In genomic region chr15:93452537-93453211, GRCh38 we compare ENCODE assay signal across 21 cellular contexts.
"Had no signal": no experiment of that assay in that cellular context is flagged by ENCODE, and none has a peak within 500 bp of the region (broad histone marks: within the 10 kb centered on the region; RNA-seq: fewer than 3 reads in every experiment).

No MANE protein-coding gene starts in this region.

- DNase-seq: activated CD4-positive, alpha-beta T cell treated with anti-CD3 and anti-CD28 coated beads, Interleukin-2, amount 10 ng/mL, durations not matched to agents 24 days and 14 days; activated CD4-positive, CD25-positive, alpha-beta regulatory T cell; activated CD8-positive, alpha-beta T cell treated with anti-CD3 and anti-CD28 coated beads for 36 hours; activated naive CD4-positive, alpha-beta T cell treated with anti-CD3 and anti-CD28 coated beads for 36 hours; activated naive CD8-positive, alpha-beta T cell treated with anti-CD3 and anti-CD28 coated beads, Interleukin-2, amount 50 U/mL, for 24 hours; activated T-cell treated with anti-CD3 and anti-CD28 coated beads, Interleukin-2, amount 50 U/mL, for 4 hours; aorta; brain microvascular endothelial cell; colonic mucosa; erythroblast; hippocampal formation; left colon; nephron progenitor cell; occipital lobe; small intestine; stimulated activated CD4-positive, alpha-beta T cell treated with anti-CD3 and anti-CD28 coated beads, Interleukin-15, amount 100 ng/mL, for 24 hours; stimulated activated CD4-positive, alpha-beta T cell treated with anti-CD3 and anti-CD28 coated beads, Interleukin-2, amount 100 ng/mL, for 48 hours; stomach had no signal

- H3K36me3 ChIP-seq: brain microvascular endothelial cell, colonic mucosa, stomach, thoracic aorta had no signal

- H3K27ac ChIP-seq: brain microvascular endothelial cell, colonic mucosa, stomach, thoracic aorta had no signal

- H3K4me3 Mint-ChIP-seq: activated CD4-positive, alpha-beta T cell treated with anti-CD3 and anti-CD28 coated beads, Interleukin-2, amount 10 ng/mL, durations not matched to agents 24 days and 14 days; activated CD8-positive, alpha-beta T cell treated with anti-CD3 and anti-CD28 coated beads for 36 hours; activated naive CD4-positive, alpha-beta T cell treated with anti-CD3 and anti-CD28 coated beads for 36 hours; activated naive CD8-positive, alpha-beta T cell treated with anti-CD3 and anti-CD28 coated beads, Interleukin-2, amount 50 U/mL, for 24 hours; activated T-cell treated with anti-CD3 and anti-CD28 coated beads, Interleukin-2, amount 50 U/mL, for 4 hours; central memory CD8-positive, alpha-beta T cell; nephron progenitor cell had no signal

- H3K27me3 ChIP-seq: brain microvascular endothelial cell, colonic mucosa, stomach had no signal

- H3K4me1 Mint-ChIP-seq: activated CD4-positive, alpha-beta T cell treated with anti-CD3 and anti-CD28 coated beads, Interleukin-2, amount 10 ng/mL, durations not matched to agents 24 days and 14 days; activated naive CD8-positive, alpha-beta T cell treated with anti-CD3 and anti-CD28 coated beads, Interleukin-2, amount 50 U/mL, for 24 hours; central memory CD8-positive, alpha-beta T cell had no signal

- H3K4me3 ChIP-seq: colonic mucosa, stomach, thoracic aorta had no signal

- H3K9me3 Mint-ChIP-seq: activated CD4-positive, alpha-beta T cell treated with anti-CD3 and anti-CD28 coated beads, Interleukin-2, amount 10 ng/mL, durations not matched to agents 24 days and 14 days; activated CD8-positive, alpha-beta T cell treated with anti-CD3 and anti-CD28 coated beads for 36 hours; activated naive CD4-positive, alpha-beta T cell treated with anti-CD3 and anti-CD28 coated beads for 36 hours; activated naive CD8-positive, alpha-beta T cell treated with anti-CD3 and anti-CD28 coated beads, Interleukin-2, amount 50 U/mL, for 24 hours; activated T-cell treated with anti-CD3 and anti-CD28 coated beads, Interleukin-2, amount 50 U/mL, for 4 hours; central memory CD8-positive, alpha-beta T cell; nephron progenitor cell had no signal

- H3K27ac Mint-ChIP-seq: activated CD4-positive, alpha-beta T cell treated with anti-CD3 and anti-CD28 coated beads, Interleukin-2, amount 10 ng/mL, durations not matched to agents 24 days and 14 days; activated CD8-positive, alpha-beta T cell treated with anti-CD3 and anti-CD28 coated beads for 36 hours; activated naive CD4-positive, alpha-beta T cell treated with anti-CD3 and anti-CD28 coated beads for 36 hours; activated naive CD8-positive, alpha-beta T cell treated with anti-CD3 and anti-CD28 coated beads, Interleukin-2, amount 50 U/mL, for 24 hours; nephron progenitor cell; progenitor cell of endocrine pancreas had no signal

- H3K4me1 ChIP-seq: colonic mucosa, stomach had no signal

- H3K27me3 Mint-ChIP-seq: activated naive CD8-positive, alpha-beta T cell treated with anti-CD3 and anti-CD28 coated beads, Interleukin-2, amount 50 U/mL, for 24 hours had no signal

- ATAC-seq: activated CD8-positive, alpha-beta T cell treated with anti-CD3 and anti-CD28 coated beads for 36 hours; activated naive CD8-positive, alpha-beta T cell treated with anti-CD3 and anti-CD28 coated beads, Interleukin-2, amount 50 U/mL, for 24 hours; activated T-cell treated with anti-CD3 and anti-CD28 coated beads, Interleukin-2, amount 50 U/mL, for 4 hours; left colon had no signal

- H3K9me3 ChIP-seq: colonic mucosa, stomach, thoracic aorta had no signal
